In genomic region chr6:84847349-84848160, GRCh38 we compare ENCODE assay signal across 19 cellular contexts.
DNase-seq lines count a peak whose midpoint lies in the region; ATAC-seq and TF ChIP-seq lines count a peak whose summit lies in the region.
"Had no signal": no experiment of that assay in that cellular context is flagged by ENCODE, and none has a peak within 500 bp of the region (broad histone marks: within the 10 kb centered on the region; RNA-seq: fewer than 3 reads in every experiment).

No MANE protein-coding gene starts in this region.

- no peak overlapping the region for H3K4me3 ChIP-seq in cardiac fibroblast (replicated peaks in 1 of 2; ENCODE audit: low read depth in 2 of 2, low read length in 2 of 2)

- H3K27me3 Mint-ChIP-seq in activated naive CD4-positive, alpha-beta T cell treated with anti-CD3 and anti-CD28 coated beads, Interleukin-2, amount 10 ng/mL, durations not matched to agents 7 days and 5 days: no peaks in the 10 kb centered on the region
- H3K27me3 Mint-ChIP-seq: CD4-positive, alpha-beta T cell; stimulated activated naive B cell treated with anti-CD40 and anti-IgM and Interleukin-4, amounts not matched to agents 10 μg/mL and 1 μg/mL and 100 μg/mL, for 72 hours had no signal

- no peak for TF ChIP-seq CTCF in cardiac fibroblast (IDR thresholded peaks at IDR 0.05; ENCODE audit: low read depth, low read length)

- ATAC-seq in GM18858 (IDR thresholded peaks at IDR 0.05; ENCODE audit: unreplicated experiment) (no peak), HG03457 (IDR thresholded peaks at IDR 0.05; ENCODE audit: unreplicated experiment) (no peak), GM18511 (IDR thresholded peaks at IDR 0.05; ENCODE audit: unreplicated experiment) (no peak)
- ATAC-seq: stimulated activated naive B cell treated with anti-CD40 and anti-IgM and Interleukin-4, amounts not matched to agents 10 μg/mL and 1 μg/mL and 100 μg/mL, for 72 hours had no signal

- DNase-seq in DMS53 (lab: John Stamatoyannopoulos, UW) (peak; percentile 70), HT1080 (ENCODE audit: low read depth) (peak; percentile 63), cardiac fibroblast (ENCODE audit: low read depth in 2 of 2) (peak; percentile 50 to 66), islet precursor cell (peak; percentile 62)
- DNase-seq in activated naive CD4-positive, alpha-beta T cell treated with anti-CD3 and anti-CD28 coated beads, Interleukin-2, amount 10 ng/mL, durations not matched to agents 7 days and 5 days: no peak
- DNase-seq: activated naive CD4-positive, alpha-beta T cell treated with Interleukin-2 at 50 U/mL for 16 hours; CD4-positive, alpha-beta T cell; DMS153; head of caudate nucleus; NCI-H146; NCI-H2171 treated with DMSO at 0.1 percent for 48 hours; NCI-H748 treated with DMSO at 0.1 percent for 48 hours; occipital lobe; right cardiac atrium; stimulated activated naive B cell treated with anti-CD40 and anti-IgM and Interleukin-4, amounts not matched to agents 10 μg/mL and 1 μg/mL and 100 μg/mL, for 72 hours; WERI-Rb-1 had no signal

- H3K9me3 Mint-ChIP-seq in activated naive CD4-positive, alpha-beta T cell treated with anti-CD3 and anti-CD28 coated beads, Interleukin-2, amount 10 ng/mL, durations not matched to agents 7 days and 5 days: peaks cover 1% of the 10 kb centered on the region
- H3K9me3 Mint-ChIP-seq: CD4-positive, alpha-beta T cell; stimulated activated naive B cell treated with anti-CD40 and anti-IgM and Interleukin-4, amounts not matched to agents 10 μg/mL and 1 μg/mL and 100 μg/mL, for 72 hours had no signal

- CTCF ChIA-PET in activated naive CD4-positive, alpha-beta T cell treated with anti-CD3 and anti-CD28 coated beads, Interleukin-2, amount 10 ng/mL, durations not matched to agents 7 days and 5 days (lab: Charles Lee): no interaction called here

- H3K36me3 Mint-ChIP-seq in activated naive CD4-positive, alpha-beta T cell treated with anti-CD3 and anti-CD28 coated beads, Interleukin-2, amount 10 ng/mL, durations not matched to agents 7 days and 5 days: no peaks in the 10 kb centered on the region
- H3K36me3 Mint-ChIP-seq: stimulated activated naive B cell treated with anti-CD40 and anti-IgM and Interleukin-4, amounts not matched to agents 10 μg/mL and 1 μg/mL and 100 μg/mL, for 72 hours had no signal

- H3K4me3 Mint-ChIP-seq in activated naive CD4-positive, alpha-beta T cell treated with anti-CD3 and anti-CD28 coated beads, Interleukin-2, amount 10 ng/mL, durations not matched to agents 7 days and 5 days: no peak overlapping the region
- H3K4me3 Mint-ChIP-seq: CD4-positive, alpha-beta T cell; stimulated activated naive B cell treated with anti-CD40 and anti-IgM and Interleukin-4, amounts not matched to agents 10 μg/mL and 1 μg/mL and 100 μg/mL, for 72 hours had no signal

- no peaks in the 10 kb centered on the region for H3K4me1 Mint-ChIP-seq in activated naive CD4-positive, alpha-beta T cell treated with anti-CD3 and anti-CD28 coated beads, Interleukin-2, amount 10 ng/mL, durations not matched to agents 7 days and 5 days
- H3K4me1 Mint-ChIP-seq: stimulated activated naive B cell treated with anti-CD40 and anti-IgM and Interleukin-4, amounts not matched to agents 10 μg/mL and 1 μg/mL and 100 μg/mL, for 72 hours had no signal

- H3K27ac Mint-ChIP-seq in activated naive CD4-positive, alpha-beta T cell treated with anti-CD3 and anti-CD28 coated beads, Interleukin-2, amount 10 ng/mL, durations not matched to agents 7 days and 5 days: no peak overlapping the region
- H3K27ac Mint-ChIP-seq: CD4-positive, alpha-beta T cell; stimulated activated naive B cell treated with anti-CD40 and anti-IgM and Interleukin-4, amounts not matched to agents 10 μg/mL and 1 μg/mL and 100 μg/mL, for 72 hours had no signal
